In genomic region chr4:3455596-3455995, GRCh38 we compare ENCODE assay signal across 7 cellular contexts. TPM values are rescaled to one million over a fixed set of nuclear protein-coding genes. Genes with fewer than 3 reads are reported as not detected.
"Had no signal": no experiment of that assay in that cellular context is flagged by ENCODE, and none has a peak within 500 bp of the region (broad histone marks: within the 10 kb centered on the region; RNA-seq: fewer than 3 reads in every experiment).

No MANE protein-coding gene starts in this region.

RNA-seq across cellular contexts. Expression of gene DOK7, which starts 7.5 kb away (rescaled TPM):
- total RNA-seq: subcutaneous adipose tissue had no signal

RNA-seq across cellular contexts. Expression of gene HGFAC, which starts 13.8 kb away (rescaled TPM):
- total RNA-seq: stomach, subcutaneous adipose tissue, suprapubic skin, tibial nerve, transverse colon, ureter, vagina had no signal
